ENCODE assay signal across 16 cellular contexts in genomic region chr19:3712663-3713531, GRCh38. TPM values are rescaled to one million over a fixed set of nuclear protein-coding genes. Genes with fewer than 3 reads are reported as not detected.
DNase-seq lines count a peak whose midpoint lies in the region; ATAC-seq, FAIRE-seq and TF ChIP-seq lines count a peak whose summit lies in the region.
"Had no signal": no experiment of that assay in that cellular context is flagged by ENCODE, and none has a peak within 500 bp of the region (broad histone marks: within the 10 kb centered on the region; RNA-seq: fewer than 3 reads in every experiment).

No MANE protein-coding gene starts in this region.

- peak overlapping the region; percentile 69 for H3K27ac ChIP-seq in HCT116 (ENCODE audit: low read depth, low read length)
- peak overlapping the region; percentile 39 to 64 (median 62) for H3K27ac ChIP-seq in body of pancreas
- H3K27ac ChIP-seq in lung (ENCODE audit: low read depth in 1 of 2, low read length in 1 of 2): peak overlapping the region in 1 of 2 donors; percentile 63
- H3K27ac ChIP-seq in transverse colon: peak overlapping the region; percentile 79 to 83 (median 82)
- no peak overlapping the region for H3K27ac ChIP-seq in SJCRH30
- H3K27ac ChIP-seq: ascending aorta had no signal

- H3K36me3 ChIP-seq in HCT116 (ENCODE audit: control insufficient read depth in 1 of 2, insufficient read depth in 2 of 2, low read length in 2 of 2) (no peaks in the 10 kb centered on the region), body of pancreas (replicated peaks in 1 of 2; ENCODE audit: insufficient read depth in 1 of 2, low read depth in 2 of 2) (no peaks in the 10 kb centered on the region), lung (ENCODE audit: control insufficient read depth in 2 of 2, insufficient read depth in 2 of 2, low read length in 2 of 2) (no peaks in the 10 kb centered on the region), transverse colon (no peaks in the 10 kb centered on the region), SJCRH30 (no peaks in the 10 kb centered on the region)
- H3K36me3 ChIP-seq: ascending aorta, HAP-1 had no signal

- WGBS in body of pancreas, 2 donors: 28 to 34% methylated on average over 17 to 21 of the region's 21 CpGs
- 38 to 39% methylated on average over 21 of the region's 21 CpGs for WGBS in lung, 2 donors
- WGBS in transverse colon (ENCODE audit: low coverage in 1 of 2), 2 donors: 27 to 38% methylated on average over 11 to 21 of the region's 21 CpGs

- H3K4me3 ChIP-seq in HCT116 (replicated peaks in 1 of 2; ENCODE audit: low read depth in 1 of 2, low read length in 2 of 2) (peak overlapping the region; percentile 31 to 53), body of pancreas (no peak overlapping the region), lung (no peak overlapping the region), transverse colon (peak overlapping the region in 1 of 4 donors; percentile 27), SJCRH30 (no peak overlapping the region)
- H3K4me3 ChIP-seq: ascending aorta, HAP-1 had no signal

- H3K4me1 ChIP-seq in HCT116 (ENCODE audit: control insufficient read depth in 1 of 2, insufficient read depth in 2 of 2, low read length in 2 of 2) (peaks cover 62 to 83% of the 10 kb centered on the region in 2 experiments), body of pancreas (peaks cover 39% of the 10 kb centered on the region), lung (ENCODE audit: control insufficient read depth in 2 of 2, insufficient read depth in 2 of 2, low read length in 2 of 2) (peaks cover 0 to 4% of the 10 kb centered on the region in 2 donors), transverse colon (peaks cover 0 to 46% (median 26%) of the 10 kb centered on the region in 4 donors), SJCRH30 (no peaks in the 10 kb centered on the region)
- H3K4me1 ChIP-seq: ascending aorta had no signal

- intact Hi-C loops in HCT116 (cut with micrococcal nuclease): no loop called here
- intact Hi-C loops in body of pancreas (cut with DNase I): no loop called here
- intact Hi-C loops in transverse colon (cut with DNase I; ENCODE audit: low total_unique reads): no loop called here

- H3K27me3 ChIP-seq in HCT116 (ENCODE audit: insufficient read depth, low read length) (no peaks in the 10 kb centered on the region), body of pancreas (no peaks in the 10 kb centered on the region), lung (ENCODE audit: control insufficient read depth, insufficient read depth) (no peaks in the 10 kb centered on the region), transverse colon (no peaks in the 10 kb centered on the region), SJCRH30 (peaks cover 26% of the 10 kb centered on the region)
- H3K27me3 ChIP-seq: ascending aorta had no signal

- no peak for TF ChIP-seq RAD21 in HCT116 (IDR thresholded peaks at IDR 0.05; ENCODE audit: low read depth)

- no peak for TF ChIP-seq POLR2A in HCT116 (IDR thresholded peaks at IDR 0.05; ENCODE audit: borderline replicate concordance, extremely low read depth, insufficient read depth, insufficient read length)
- TF ChIP-seq POLR2A in body of pancreas (IDR thresholded peaks at IDR 0.05): no peak
- TF ChIP-seq POLR2A in transverse colon (IDR thresholded peaks at IDR 0.05): peak; percentile 35
- TF ChIP-seq POLR2A in H54 (IDR thresholded peaks at IDR 0.05; ENCODE audit: low read depth, low read length): no peak

- no peaks in the 10 kb centered on the region for H3K9me2 ChIP-seq in HCT116 (ENCODE audit: insufficient read depth)

- FAIRE-seq in H54 (lab: Jason Lieb, UNC): no peak

- DNase-seq in HCT116 (ENCODE audit: low read depth, low spot score) (peak; percentile 37), body of pancreas (peak in 3 of 4 donors; percentile 36 to 59 (median 57)), lung (ENCODE audit: low spot score) (peak; percentile 59), transverse colon (peak; percentile 78), H54 (ENCODE audit: insufficient read length, low spot score) (no peak), SJCRH30 (no peak)
- DNase-seq: activated CD4-positive, CD25-positive, alpha-beta regulatory T cell treated with anti-CD3 and anti-CD28 coated beads, Interleukin-2, amount 50 U/mL, for 72 hours; left cardiac atrium; NCI-H82; stimulated activated CD4-positive, alpha-beta T cell treated with anti-CD3 and anti-CD28 coated beads, Interleukin-4, amount 100 ng/mL, for 1 hour; stimulated activated naive CD8-positive, alpha-beta T cell treated with anti-CD3 and anti-CD28 coated beads, Interleukin-15, Interleukin-2, amounts not matched to agents 100 U/mL and 50 U/mL, for 24 hours had no signal

- TF ChIP-seq EP300 in transverse colon (IDR thresholded peaks at IDR 0.05; ENCODE audit: low read depth): no peak

- no peaks in the 10 kb centered on the region for H3K9me3 ChIP-seq in HCT116 (ENCODE audit: control insufficient read depth in 1 of 2, insufficient read depth in 1 of 2, low read depth in 1 of 2, low read length in 2 of 2)
- H3K9me3 ChIP-seq in body of pancreas: no peaks in the 10 kb centered on the region
- no peaks in the 10 kb centered on the region for H3K9me3 ChIP-seq in lung (ENCODE audit: control insufficient read depth in 2 of 2, insufficient read depth in 1 of 2, low read length in 1 of 2)
- no peaks in the 10 kb centered on the region for H3K9me3 ChIP-seq in transverse colon
- no peaks in the 10 kb centered on the region for H3K9me3 ChIP-seq in SJCRH30 (replicated peaks)
- H3K9me3 ChIP-seq: ascending aorta, HAP-1 had no signal

- RAD21 ChIA-PET in HCT116 (lab: Charles Lee; ENCODE audit: low non-redundant PET in 1 of 2, low total read pairs in 2 of 2, uncharacterized antibody in 2 of 2, unreplicated experiment in 2 of 2): no interaction called here

- H3K4me2 ChIP-seq in HCT116 (ENCODE audit: low read length): peak overlapping the region; percentile 80

- peak overlapping the region; percentile 56 for H2AFZ ChIP-seq in HCT116 (ENCODE audit: low read depth, low read length, poor library complexity, severe bottlenecking)

- POLR2A ChIA-PET in HCT116 (lab: Charles Lee): no interaction called here

- TF ChIP-seq CTCF in HCT116 (IDR thresholded peaks at IDR 0.05 in 2 of 3, conservative IDR thresholded peaks at IDR 0.05 in 1 of 3; ENCODE audit: borderline replicate concordance in 1 of 3, insufficient read depth in 1 of 3, low read depth in 2 of 3, low read length in 2 of 3): no peak
- TF ChIP-seq CTCF in body of pancreas (IDR thresholded peaks at IDR 0.05): no peak
- TF ChIP-seq CTCF in lung (IDR thresholded peaks at IDR 0.05; ENCODE audit: control extremely low read depth, extremely low read depth): no peak
- no peak for TF ChIP-seq CTCF in transverse colon (IDR thresholded peaks at IDR 0.05)

- no peaks in the 10 kb centered on the region for H3K79me2 ChIP-seq in HCT116 (ENCODE audit: insufficient read depth, low read length)

- CTCF ChIA-PET in HCT116 (lab: Charles Lee): no interaction called here

- H4K20me1 ChIP-seq in HCT116 (ENCODE audit: insufficient read depth): no peaks in the 10 kb centered on the region

- ATAC-seq in HCT116 (peak; percentile 45), body of pancreas (peak; percentile 22), lung (ENCODE audit: insufficient read depth, low FRiP score) (no peak), GM18519 (IDR thresholded peaks at IDR 0.05; ENCODE audit: low FRiP score, unreplicated experiment) (no peak)
- ATAC-seq: SK-N-SH treated with all-trans-retinoic acid at 6 μM for 48 hours; stimulated activated naive CD8-positive, alpha-beta T cell treated with anti-CD3 and anti-CD28 coated beads, Interleukin-15, Interleukin-2, amounts not matched to agents 100 U/mL and 50 U/mL, for 24 hours had no signal

- peak overlapping the region; percentile 49 for H3K9ac ChIP-seq in HCT116 (ENCODE audit: low read length)

- BruUV-seq in HCT116 (replicated peaks; lab: Mats Ljungman, UMichigan): no TSS peak

- in situ Hi-C loops in transverse colon (cut with MboI; ENCODE audit: low pct_ligation_motif_present in 1 of 4, low pct_unique_long_range_greater_than_20kb in 1 of 4, low sequenced_read_pairs in 3 of 4): no loop called here

TF ChIP-seq in HCT116, 20 proteins besides CTCF, POLR2A, EP300 and RAD21:
- no peak for TF ChIP-seq POLR2AphosphoS5 (IDR thresholded peaks at IDR 0.05; ENCODE audit: low read depth, low read length)
- TF ChIP-seq SP1 (IDR thresholded peaks at IDR 0.05; ENCODE audit: low read depth): peak; percentile 58
- TF ChIP-seq, protein P1, sequence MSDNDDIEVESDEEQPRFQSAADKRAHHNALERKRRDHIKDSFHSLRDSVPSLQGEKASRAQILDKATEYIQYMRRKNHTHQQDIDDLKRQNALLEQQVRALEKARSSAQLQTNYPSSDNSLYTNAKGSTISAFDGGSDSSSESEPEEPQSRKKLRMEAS (IDR thresholded peaks at IDR 0.05): peak; percentile 28; the same call in 1 of the 2 replicates
- peak; percentile 75 for TF ChIP-seq TCF7L2 (IDR thresholded peaks at IDR 0.05; ENCODE audit: borderline replicate concordance, extremely low read depth, insufficient read depth, insufficient read length)

RNA-seq across cellular contexts. Expression of gene TJP3, which starts 4.7 kb away (rescaled TPM):
- 69.6 TPM for total RNA-seq in HCT116 (2021; ENCODE audit: unreplicated experiment)
- polyA plus RNA-seq in HCT116 (2012): 90.9 and 95.6 TPM in 2 replicates
- total RNA-seq in body of pancreas: 10 to 100 TPM; 15.8 to 21.4 TPM
- 10 to 100 TPM; 42.8 to 56.4 TPM for total RNA-seq in lung
- 10 to 100 TPM; 18.4 to 57.8 TPM for polyA plus RNA-seq in lung
- total RNA-seq in transverse colon: 100 to 1,000 TPM; 234 to 894 (median 282) TPM
- not detected in 2 replicates for total RNA-seq in SJCRH30 (2014; rRNA removed; shearing (Covaris generic))

RNA-seq across cellular contexts. Expression of gene PIP5K1C, which starts 12.6 kb away (rescaled TPM):
- 26.9 TPM for total RNA-seq in HCT116 (2021; ENCODE audit: unreplicated experiment)
- polyA plus RNA-seq in HCT116 (2012): 16.5 and 16.7 TPM in 2 replicates
- total RNA-seq in body of pancreas: 10 to 100 TPM; 16.6 to 30.7 TPM
- 10 to 100 TPM; 22.4 to 39.4 TPM for total RNA-seq in lung
- 10 to 100 TPM; 16.3 to 18.6 TPM for polyA plus RNA-seq in lung
- total RNA-seq in transverse colon: 10 to 100 TPM; 25.4 to 91.1 (median 36.4) TPM
- total RNA-seq in SJCRH30 (2014; rRNA removed; shearing (Covaris generic)): 11.8 and 12.2 TPM in 2 replicates

RNA-seq across cellular contexts. Expression of gene APBA3, which starts 48.6 kb away (rescaled TPM):
- total RNA-seq in HCT116 (2021; ENCODE audit: unreplicated experiment) (29.5 TPM), body of pancreas (10 to 100 TPM; 20.0 to 35.6 TPM), lung (10 to 100 TPM; 18.4 to 38.0 TPM), transverse colon (100 to 1,000 TPM in 2 of 4 donors, 10 to 100 TPM in 2; 24.0 to 284 (median 95.7) TPM)
- polyA plus RNA-seq in HCT116 (2012): 21.5 and 25.0 TPM in 2 replicates
- 10 to 100 TPM; 16.5 to 26.8 TPM for polyA plus RNA-seq in lung
- 15.0 and 15.2 TPM in 2 replicates for total RNA-seq in SJCRH30 (2014; rRNA removed; shearing (Covaris generic))

RNA-seq across cellular contexts. Expression of gene MRPL54, which starts 49.6 kb away (rescaled TPM):
- total RNA-seq in HCT116 (2021; ENCODE audit: unreplicated experiment) (67.1 TPM), body of pancreas (10 to 100 TPM; 78.9 to 86.0 TPM), lung (10 to 100 TPM; 28.9 to 64.1 TPM), transverse colon (10 to 100 TPM; 38.0 to 72.2 (median 52.1) TPM)
- 60.6 and 78.4 TPM in 2 replicates for polyA plus RNA-seq in HCT116 (2012)
- 100 to 1,000 TPM in 1 of 2 donors, 10 to 100 TPM in 1; 63.5 to 137 TPM for polyA plus RNA-seq in lung
- total RNA-seq in SJCRH30 (2014; rRNA removed; shearing (Covaris generic)): 23.9 and 29.4 TPM in 2 replicates

RNA-seq across cellular contexts. Expression of gene RAX2, which starts 59.1 kb away (rescaled TPM):
- total RNA-seq in HCT116 (2021; ENCODE audit: unreplicated experiment): not detected
- 0.03 TPM in 1 of 2 replicates, not detected in the other for polyA plus RNA-seq in HCT116 (2012)
- total RNA-seq in body of pancreas: not detected
- not detected for total RNA-seq in lung
- under 1 TPM in 1 of 2 donors, not detected in 1; 0.01 TPM for polyA plus RNA-seq in lung
- not detected for total RNA-seq in transverse colon
- not detected in 2 replicates for total RNA-seq in SJCRH30 (2014; rRNA removed; shearing (Covaris generic))
- total RNA-seq: ascending aorta, left cardiac atrium, posterior vena cava had no signal

Comparison
In these comparisons a context has a peak if more than half of its experiments do, and no peak if none do; other contexts are left out.
1. ATAC-seq: peak in HCT116 (single experiment) and body of pancreas (single experiment); none in lung (single experiment) and GM18519 (single experiment).
2. DNase-seq: peak in HCT116 (single experiment), body of pancreas (3 of 4), lung (single experiment) and transverse colon (single experiment); none in H54 (single experiment) and SJCRH30 (0 of 2).
3. H3K4me3 ChIP-seq: peak in HCT116 (2 of 2); none in body of pancreas (0 of 2), lung (single experiment) and SJCRH30 (single experiment).
4. RNA of gene TJP3, which starts 4.7 kb away (total RNA-seq): 234 to 894 TPM in transverse colon, 69.6 TPM in HCT116 (single experiment), 42.8 to 56.4 TPM in lung and 15.8 to 21.4 TPM in body of pancreas; not detected in SJCRH30; every median in the first group is over 10 times any median in the second.